8 cellular contexts compared by ENCODE assay signal in genomic region chr16:53056528-53056881, GRCh38. TPM values are rescaled to one million over a fixed set of nuclear protein-coding genes. Genes with fewer than 3 reads are reported as not detected.
DNase-seq lines count a peak whose midpoint lies in the region; ATAC-seq and TF ChIP-seq lines count a peak whose summit lies in the region.

No MANE protein-coding gene starts in this region.

- peak overlapping the region; percentile 81 for H3K4me3 ChIP-seq in thoracic aorta

- no peaks in the 10 kb centered on the region for H3K27me3 ChIP-seq in thoracic aorta (replicated peaks; ENCODE audit: insufficient read depth)

- H3K4me3 Mint-ChIP-seq in T-helper 2 cell treated with Interferon-gamma antibody and Interleukin-4, amounts not matched to agents 5 μg/mL and 100 μg/mL, for 36 hours = peak overlapping the region; percentile 45
- peak overlapping the region; percentile 86 for H3K4me3 Mint-ChIP-seq in activated naive CD8-positive, alpha-beta T cell treated with anti-CD3 and anti-CD28 coated beads, Interleukin-2, amount 50 U/mL, for 24 hours

- peaks cover 23 to 24% of the 10 kb centered on the region in 2 donors for H3K4me1 ChIP-seq in thoracic aorta (ENCODE audit: control insufficient read depth in 1 of 2, low read depth in 2 of 2)

- H3K27me3 Mint-ChIP-seq in T-helper 2 cell treated with Interferon-gamma antibody and Interleukin-4, amounts not matched to agents 5 μg/mL and 100 μg/mL, for 36 hours (ENCODE audit: low read depth) = no peaks in the 10 kb centered on the region
- peaks cover 3% of the 10 kb centered on the region for H3K27me3 Mint-ChIP-seq in activated naive CD8-positive, alpha-beta T cell treated with anti-CD3 and anti-CD28 coated beads, Interleukin-2, amount 50 U/mL, for 24 hours

- H3K36me3 ChIP-seq in thoracic aorta = no peaks in the 10 kb centered on the region

- ATAC-seq in activated naive CD8-positive, alpha-beta T cell treated with anti-CD3 and anti-CD28 coated beads, Interleukin-2, amount 50 U/mL, for 24 hours = no peak
- no peak for ATAC-seq in thoracic aorta (ENCODE audit: insufficient number of reproducible peaks, low FRiP score, low read depth)

- no peaks in the 10 kb centered on the region for H3K36me3 Mint-ChIP-seq in T-helper 2 cell treated with Interferon-gamma antibody and Interleukin-4, amounts not matched to agents 5 μg/mL and 100 μg/mL, for 36 hours (ENCODE audit: low read depth)
- peaks cover 1% of the 10 kb centered on the region for H3K36me3 Mint-ChIP-seq in activated naive CD8-positive, alpha-beta T cell treated with anti-CD3 and anti-CD28 coated beads, Interleukin-2, amount 50 U/mL, for 24 hours (ENCODE audit: low read depth)

- peaks cover 37% of the 10 kb centered on the region for H3K4me1 Mint-ChIP-seq in T-helper 2 cell treated with Interferon-gamma antibody and Interleukin-4, amounts not matched to agents 5 μg/mL and 100 μg/mL, for 36 hours (ENCODE audit: low read depth)
- H3K4me1 Mint-ChIP-seq in activated naive CD8-positive, alpha-beta T cell treated with anti-CD3 and anti-CD28 coated beads, Interleukin-2, amount 50 U/mL, for 24 hours = peaks cover 38% of the 10 kb centered on the region

- no peak for DNase-seq in T-helper 2 cell treated with Interferon-gamma antibody and Interleukin-4, amounts not matched to agents 5 μg/mL and 100 μg/mL, for 36 hours (ENCODE audit: low spot score)
- DNase-seq in T-helper 2 cell (no peak), iris pigment epithelial cell (ENCODE audit: low read depth) (peak; percentile 81), thoracic aorta (ENCODE audit: low spot score) (no peak), NCI-H524 treated with DMSO at 0.1 percent for 48 hours (lab: John Stamatoyannopoulos, UW) (no peak)
- no peak for DNase-seq in activated naive CD8-positive, alpha-beta T cell treated with anti-CD3 and anti-CD28 coated beads, Interleukin-2, amount 50 U/mL, for 24 hours
- DNase-seq in effector CD4-positive, alpha-beta T cell = no peak
- DNase-seq in activated CD4-positive, CD25-positive, alpha-beta regulatory T cell treated with anti-CD3 and anti-CD28 coated beads, Interleukin-2, amount 50 U/mL, for 72 hours = no peak

- no peaks in the 10 kb centered on the region for H3K9me3 Mint-ChIP-seq in T-helper 2 cell treated with Interferon-gamma antibody and Interleukin-4, amounts not matched to agents 5 μg/mL and 100 μg/mL, for 36 hours
- H3K9me3 Mint-ChIP-seq in activated naive CD8-positive, alpha-beta T cell treated with anti-CD3 and anti-CD28 coated beads, Interleukin-2, amount 50 U/mL, for 24 hours = no peaks in the 10 kb centered on the region

- H3K27ac ChIP-seq in thoracic aorta = peak overlapping the region in 1 of 2 donors; percentile 71

- H3K9me3 ChIP-seq in thoracic aorta = no peaks in the 10 kb centered on the region

- H3K27ac Mint-ChIP-seq in T-helper 2 cell treated with Interferon-gamma antibody and Interleukin-4, amounts not matched to agents 5 μg/mL and 100 μg/mL, for 36 hours = no peak overlapping the region
- no peak overlapping the region for H3K27ac Mint-ChIP-seq in activated naive CD8-positive, alpha-beta T cell treated with anti-CD3 and anti-CD28 coated beads, Interleukin-2, amount 50 U/mL, for 24 hours

- TF ChIP-seq CTCF in thoracic aorta (IDR thresholded peaks at IDR 0.05) = no peak

RNA-seq across cellular contexts. Expression of gene CHD9, which starts 1.7 kb away (rescaled TPM):
- 100 to 1,000 TPM in 1 of 2 donors, 10 to 100 TPM in 1; 71.3 to 152 TPM for total RNA-seq in thoracic aorta

RNA-seq across cellular contexts. Expression of gene CHD9NB, which starts 3.8 kb away (rescaled TPM):
- total RNA-seq in thoracic aorta = 1 to 10 TPM in 1 of 2 donors, under 1 TPM in 1; 0.85 to 2.3 TPM
